ENCODE assay signal across 8 cellular contexts in the genomic region with DNA sequence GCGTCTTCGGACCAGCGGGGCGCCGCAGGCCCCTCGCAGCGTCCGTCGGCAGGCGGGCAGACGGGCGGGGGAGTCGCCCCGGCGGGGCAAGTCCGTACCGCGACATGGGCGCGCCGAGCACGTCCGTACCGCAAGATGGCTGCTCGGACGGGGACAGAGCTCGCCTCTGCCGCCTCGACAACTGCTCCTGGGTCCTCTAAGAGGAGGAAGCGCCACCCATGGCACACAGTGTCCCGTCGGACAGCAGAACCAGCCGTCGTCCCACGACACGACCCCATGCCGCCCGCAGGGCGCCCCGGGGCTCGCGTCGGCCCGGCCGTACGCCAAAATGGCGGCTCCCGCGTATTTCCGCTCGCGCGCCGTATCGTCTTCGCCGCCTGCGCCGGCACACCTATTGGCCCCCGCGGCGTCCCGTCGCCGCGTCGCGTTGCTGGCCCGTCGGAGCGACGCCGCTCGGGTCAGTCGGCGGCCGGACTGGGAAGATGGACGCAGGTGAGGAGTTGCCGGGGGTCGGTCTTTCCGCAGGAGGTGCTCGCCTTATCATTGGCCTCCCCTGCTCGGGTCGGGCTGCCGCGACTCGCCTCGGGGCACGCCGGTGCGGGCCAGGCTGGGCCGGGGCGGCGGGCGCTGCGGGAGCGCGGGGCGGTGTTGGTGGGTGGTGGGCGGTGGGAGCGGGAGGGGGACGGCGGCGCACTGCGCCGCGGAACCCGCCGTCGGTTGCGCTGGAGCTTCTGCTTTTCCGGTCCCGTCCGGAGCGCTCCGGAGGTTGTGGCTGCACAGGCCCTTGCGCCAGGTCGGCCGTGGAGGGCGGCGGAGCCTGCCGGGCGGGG. TPM values are rescaled to one million over a fixed set of nuclear protein-coding genes. Genes with fewer than 3 reads are reported as not detected.
DNase-seq lines count a peak whose midpoint lies in the region; ATAC-seq and TF ChIP-seq lines count a peak whose summit lies in the region.

A gene (plus strand): TSS at position 461 of the 830 bp plus-strand sequence. CDS start 22 bp downstream, at position 483.

- peaks cover 0 to 62% of the 10 kb centered on the region in 2 donors for H3K4me1 ChIP-seq in right atrium auricular region
- peaks cover 7 to 13% of the 10 kb centered on the region in 2 donors for H3K4me1 ChIP-seq in uterus

- ATAC-seq in HG02759 (IDR thresholded peaks at IDR 0.05; ENCODE audit: unreplicated experiment) = peak; percentile 67

- peak within 1 kb of the TSS; percentile 78 to 84 for H3K4me3 ChIP-seq in right atrium auricular region
- H3K4me3 ChIP-seq in uterus = peak within 1 kb of the TSS; percentile 80 to 93

- H3K27ac ChIP-seq in angular gyrus (ENCODE audit: low read depth, low read length) = peak within 1 kb of the TSS; percentile 95
- peak within 1 kb of the TSS; percentile 98 to 99 for H3K27ac ChIP-seq in right atrium auricular region
- peak within 1 kb of the TSS; percentile 98 for H3K27ac ChIP-seq in uterus

- no peak for TF ChIP-seq CTCF in GM13976 (IDR thresholded peaks at IDR 0.05; ENCODE audit: borderline replicate concordance, control extremely low read depth, extremely low read depth, insufficient read depth, missing control alignments)
- TF ChIP-seq CTCF in right atrium auricular region (IDR thresholded peaks at IDR 0.05) = no peak
- peak in 1 of 4 experiments; percentile 11 for TF ChIP-seq CTCF in uterus (IDR thresholded peaks at IDR 0.05)

- H3K36me3 ChIP-seq in right atrium auricular region (peaks cover 13% of the 10 kb centered on the region), uterus (no peaks in the 10 kb centered on the region)

- in situ Hi-C loops in GM13976 (cut with MboI; ENCODE audit: low sequenced_read_pairs, unreplicated experiment) = no loop called here

- H3K9me3 ChIP-seq in right atrium auricular region = no peaks in the 10 kb centered on the region
- no peaks in the 10 kb centered on the region for H3K9me3 ChIP-seq in uterus

- TF ChIP-seq POLR2A in uterus (IDR thresholded peaks at IDR 0.05) = peak in 1 of 2 donors; percentile 68

- H3K27me3 ChIP-seq in right atrium auricular region (no peaks in the 10 kb centered on the region), uterus (no peaks in the 10 kb centered on the region)

- intact Hi-C loops in T-helper 2 cell treated with Interferon-gamma antibody and Interleukin-4, amounts not matched to agents 100 ng/mL and 5 ng/mL, for 36 hours (cut with micrococcal nuclease) = loop anchor here (1.0 to 10.0 kb wide), 6 partner anchors 49 to 280 kb away; a partner anchor contains a TSS
- intact Hi-C loops in uterus (cut with DNase I; ENCODE audit: low total_unique reads) = no loop called here

- DNase-seq in GM13976 (ENCODE audit: low spot score) (peak; percentile 96), NCI-H1417 treated with DMSO at 0.1 percent for 48 hours (lab: John Stamatoyannopoulos, UW) (peak; percentile 31), right atrium auricular region (ENCODE audit: low spot score) (peak; percentile 82), pulmonary artery endothelial cell (ENCODE audit: low read depth, low spot score) (peak; percentile 52), uterus (peak; percentile 73 to 84)

RNA-seq across cellular contexts. Expression of the gene that starts here (rescaled TPM):
- total RNA-seq in T-helper 2 cell treated with Interferon-gamma antibody and Interleukin-4, amounts not matched to agents 100 ng/mL and 5 ng/mL, for 36 hours = 89.4 and 93.2 TPM in 2 replicates
- total RNA-seq in right atrium auricular region = 10 to 100 TPM; 47.8 to 53.0 TPM
- total RNA-seq in pulmonary artery endothelial cell = 75.2 and 75.8 TPM in 2 replicates
- total RNA-seq in uterus = 10 to 100 TPM; 14.4 to 99.8 (median 56.7) TPM

Comparison
In these comparisons a context has a peak if more than half of its experiments do, and no peak if none do; other contexts are left out.
1. Peak in every context shown above with its lines: DNase-seq, ATAC-seq, H3K4me3 ChIP-seq and H3K27ac ChIP-seq.
2. DNase-seq: peak in every context shown above with its lines; median percentile 96 in GM13976; 82 in right atrium auricular region; 78 in uterus; 52 in pulmonary artery endothelial cell; 31 in NCI-H1417 treated with DMSO at 0.1 percent for 48 hours.